ENCODE assay signal across 1 cellular context in genomic region chr1:30908886-30909777, GRCh38.
A peak's percentile ranks its signal among the peaks of the same experiment; 100 is the strongest.
TF ChIP-seq lines count a peak whose summit lies in the region.

No MANE protein-coding gene starts in this region.

TF ChIP-seq in K562, 482 proteins besides CTCF, POLR2A, EP300 and RAD21 (continued from another document):
- TF ChIP-seq, protein P1, sequence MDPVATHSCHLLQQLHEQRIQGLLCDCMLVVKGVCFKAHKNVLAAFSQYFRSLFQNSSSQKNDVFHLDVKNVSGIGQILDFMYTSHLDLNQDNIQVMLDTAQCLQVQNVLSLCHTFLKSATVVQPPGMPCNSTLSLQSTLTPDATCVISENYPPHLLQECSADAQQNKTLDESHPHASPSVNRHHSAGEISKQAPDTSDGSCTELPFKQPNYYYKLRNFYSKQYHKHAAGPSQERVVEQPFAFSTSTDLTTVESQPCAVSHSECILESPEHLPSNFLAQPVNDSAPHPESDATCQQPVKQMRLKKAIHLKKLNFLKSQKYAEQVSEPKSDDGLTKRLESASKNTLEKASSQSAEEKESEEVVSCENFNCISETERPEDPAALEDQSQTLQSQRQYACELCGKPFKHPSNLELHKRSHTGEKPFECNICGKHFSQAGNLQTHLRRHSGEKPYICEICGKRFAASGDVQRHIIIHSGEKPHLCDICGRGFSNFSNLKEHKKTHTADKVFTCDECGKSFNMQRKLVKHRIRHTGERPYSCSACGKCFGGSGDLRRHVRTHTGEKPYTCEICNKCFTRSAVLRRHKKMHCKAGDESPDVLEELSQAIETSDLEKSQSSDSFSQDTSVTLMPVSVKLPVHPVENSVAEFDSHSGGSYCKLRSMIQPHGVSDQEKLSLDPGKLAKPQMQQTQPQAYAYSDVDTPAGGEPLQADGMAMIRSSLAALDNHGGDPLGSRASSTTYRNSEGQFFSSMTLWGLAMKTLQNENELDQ (CRISPR knock-in tag; IDR thresholded peaks at IDR 0.05; ENCODE audit: borderline replicate concordance): no peak
- TF ChIP-seq ZNF197 (CRISPR knock-in tag; IDR thresholded peaks at IDR 0.05; ENCODE audit: low read depth) (no peak), CTBP1 (IDR thresholded peaks at IDR 0.05; ENCODE audit: borderline replicate concordance) (0 out of 2 replicates have a peak, but pooled peaks have one; percentile 18), FOXJ2 (tag; IDR thresholded peaks at IDR 0.05) (no peak), ESRRA (IDR thresholded peaks at IDR 0.05; ENCODE audit: borderline replicate concordance, low read depth) (no peak), ZSCAN32 (CRISPR knock-in tag; IDR thresholded peaks at IDR 0.05) (no peak), SP1 (CRISPR knock-in tag; IDR thresholded peaks at IDR 0.05) (peak; percentile 37; the same call in 1 of the 2 replicates), POU5F1 (IDR thresholded peaks at IDR 0.05; ENCODE audit: borderline replicate concordance, low read depth, low read length, partially characterized antibody) (no peak), MTA3 (IDR thresholded peaks at IDR 0.05; ENCODE audit: borderline replicate concordance) (no peak), HNRNPUL1 (IDR thresholded peaks at IDR 0.05; ENCODE audit: low read length) (no peak), KAT7 (CRISPR knock-in tag; IDR thresholded peaks at IDR 0.05; ENCODE audit: borderline replicate concordance) (no peak), ZNF274 (IDR thresholded peaks at IDR 0.05; ENCODE audit: borderline replicate concordance, low read depth, low read length) (no peak), HMGN3 (IDR thresholded peaks at IDR 0.05; ENCODE audit: borderline replicate concordance, extremely low read depth, insufficient read length, low read depth, low read length) (peak; percentile 57), LARP7 (IDR thresholded peaks at IDR 0.05) (no peak), RCOR1 (IDR thresholded peaks at IDR 0.05; ENCODE audit: borderline replicate concordance in 1 of 2, low read depth in 2 of 2, low read length in 2 of 2) (0 out of 4 replicates have a peak, but pooled peaks of 1 of the 2 experiments have one; percentile 2), ZNF766 (CRISPR knock-in tag; conservative IDR thresholded peaks at IDR 0.05) (0 out of 2 replicates have a peak, but pooled peaks have one; percentile 28), YY1 (IDR thresholded peaks at IDR 0.05; ENCODE audit: borderline replicate concordance in 1 of 3, control insufficient read depth in 1 of 3, extremely low read depth in 1 of 3, insufficient read depth in 3 of 3, insufficient read length in 1 of 3, insufficient replicate concordance in 2 of 3, low read depth in 1 of 3, low read length in 2 of 3) (peak in 1 of 3 experiments; percentile 25), MYC (IDR thresholded peaks at IDR 0.05; ENCODE audit: low read depth, low read length) (peak; percentile 53; the same call in 1 of the 2 replicates), MYC (CRISPR knock-in tag; IDR thresholded peaks at IDR 0.05; ENCODE audit: borderline replicate concordance, low read depth) (no peak), ZNF316 (IDR thresholded peaks at IDR 0.05) (peak; percentile 82), OTX1 (CRISPR knock-in tag; IDR thresholded peaks at IDR 0.05) (0 out of 2 replicates have a peak, but pooled peaks have one; percentile 35), HCFC1 (IDR thresholded peaks at IDR 0.05; ENCODE audit: low read depth, low read length) (no peak), NR1H2 (CRISPR knock-in tag; IDR thresholded peaks at IDR 0.05) (no peak), MEF2A (IDR thresholded peaks at IDR 0.05; ENCODE audit: control insufficient read depth, low read depth, low read length) (no peak)
- TF ChIP-seq, protein P2, sequence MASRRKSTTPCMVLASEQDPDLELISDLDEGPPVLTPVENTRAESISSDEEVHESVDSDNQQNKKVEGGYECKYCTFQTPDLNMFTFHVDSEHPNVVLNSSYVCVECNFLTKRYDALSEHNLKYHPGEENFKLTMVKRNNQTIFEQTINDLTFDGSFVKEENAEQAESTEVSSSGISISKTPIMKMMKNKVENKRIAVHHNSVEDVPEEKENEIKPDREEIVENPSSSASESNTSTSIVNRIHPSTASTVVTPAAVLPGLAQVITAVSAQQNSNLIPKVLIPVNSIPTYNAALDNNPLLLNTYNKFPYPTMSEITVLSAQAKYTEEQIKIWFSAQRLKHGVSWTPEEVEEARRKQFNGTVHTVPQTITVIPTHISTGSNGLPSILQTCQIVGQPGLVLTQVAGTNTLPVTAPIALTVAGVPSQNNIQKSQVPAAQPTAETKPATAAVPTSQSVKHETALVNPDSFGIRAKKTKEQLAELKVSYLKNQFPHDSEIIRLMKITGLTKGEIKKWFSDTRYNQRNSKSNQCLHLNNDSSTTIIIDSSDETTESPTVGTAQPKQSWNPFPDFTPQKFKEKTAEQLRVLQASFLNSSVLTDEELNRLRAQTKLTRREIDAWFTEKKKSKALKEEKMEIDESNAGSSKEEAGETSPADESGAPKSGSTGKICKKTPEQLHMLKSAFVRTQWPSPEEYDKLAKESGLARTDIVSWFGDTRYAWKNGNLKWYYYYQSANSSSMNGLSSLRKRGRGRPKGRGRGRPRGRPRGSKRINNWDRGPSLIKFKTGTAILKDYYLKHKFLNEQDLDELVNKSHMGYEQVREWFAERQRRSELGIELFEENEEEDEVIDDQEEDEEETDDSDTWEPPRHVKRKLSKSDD (conservative IDR thresholded peaks at IDR 0.05; ENCODE audit: low read length): no peak
